14 cellular contexts compared by ENCODE assay signal in genomic region chr11:35076201-35077100, GRCh38.
A peak's percentile ranks its signal among the peaks of the same experiment; 100 is the strongest.
DNase-seq lines count a peak whose midpoint lies in the region; ATAC-seq and TF ChIP-seq lines count a peak whose summit lies in the region.
"Had no signal": no experiment of that assay in that cellular context is flagged by ENCODE, and none has a peak within 500 bp of the region (broad histone marks: within the 10 kb centered on the region; RNA-seq: fewer than 3 reads in every experiment).

No MANE protein-coding gene starts in this region.

- H3K27ac ChIP-seq in OCI-LY3 (ENCODE audit: low read length) = peak overlapping the region; percentile 96
- H3K27ac ChIP-seq: thyroid gland had no signal

- H3K4me3 ChIP-seq in OCI-LY3 (ENCODE audit: low read length) = no peak overlapping the region
- H3K4me3 ChIP-seq: thyroid gland had no signal

- intact Hi-C loops in dendritic cell treated with granulocyte-macrophage colony-stimulating factor and Interleukin-4, amounts not matched to agents 40 ng/mL and 50 ng/mL, for 4 days (cut with micrococcal nuclease) = no loop called here

- H2AFZ ChIP-seq in OCI-LY3 (ENCODE audit: low read depth, low read length) = no peak overlapping the region

- peaks cover 7% of the 10 kb centered on the region for H3K36me3 ChIP-seq in OCI-LY3 (replicated peaks; ENCODE audit: low read depth, low read length)
- H3K36me3 ChIP-seq: thyroid gland had no signal

- no peaks in the 10 kb centered on the region for H3K9me3 ChIP-seq in OCI-LY3 (ENCODE audit: insufficient read depth, low read length)
- H3K9me3 ChIP-seq: thyroid gland had no signal

- peak overlapping the region; percentile 57; the same call in 1 of the 2 replicates for H3K9ac ChIP-seq in OCI-LY3 (ENCODE audit: low read length)

- peak overlapping the region; percentile 37 for H3K27ac Mint-ChIP-seq in T-helper 2 cell treated with Interferon-gamma antibody and Interleukin-4, amounts not matched to agents 5 μg/mL and 100 μg/mL, for 36 hours
- peak overlapping the region; percentile 6 for H3K27ac Mint-ChIP-seq in dendritic cell treated with granulocyte-macrophage colony-stimulating factor and Interleukin-4, amounts not matched to agents 40 ng/mL and 50 ng/mL, for 4 days
- H3K27ac Mint-ChIP-seq in naive thymus-derived CD8-positive, alpha-beta T cell = peak overlapping the region; percentile 43 to 95 (median 83)

- POLR2A ChIA-PET in naive thymus-derived CD8-positive, alpha-beta T cell (lab: Charles Lee) = interaction anchor here (0.7 to 1.8 kb wide), 5 partner anchors 13 to 69 kb away, joined by 3 to 8 read pairs (median 3); no protein-coding TSS in a partner anchor

- no peak for DNase-seq in T-helper 2 cell treated with Interferon-gamma antibody and Interleukin-4, amounts not matched to agents 5 μg/mL and 100 μg/mL, for 36 hours (ENCODE audit: low spot score)
- DNase-seq in T-helper 2 cell (no peak), middle frontal gyrus (ENCODE audit: extremely low spot score, low spot score) (no peak), NCI-H345 treated with DMSO at 0.1 percent for 48 hours (lab: John Stamatoyannopoulos, UW; ENCODE audit: unreplicated experiment) (no peak), hypothalamus (lab: John Stamatoyannopoulos, UW) (no peak)
- no peak for DNase-seq in naive thymus-derived CD8-positive, alpha-beta T cell
- DNase-seq: 8988T, glutamatergic neuron, NCI-H146, NCI-H526 treated with DMSO at 0.1 percent for 48 hours, SHP77 treated with DMSO at 0.1 percent for 48 hours, thyroid gland had no signal

- H3K79me2 ChIP-seq in OCI-LY3 (ENCODE audit: low read length) = peaks cover 13% of the 10 kb centered on the region; the same call in 1 of the 2 replicates

- no peaks in the 10 kb centered on the region for H4K20me1 ChIP-seq in OCI-LY3 (ENCODE audit: insufficient read depth, low read length)

- H3K27me3 Mint-ChIP-seq in T-helper 2 cell treated with Interferon-gamma antibody and Interleukin-4, amounts not matched to agents 5 μg/mL and 100 μg/mL, for 36 hours (ENCODE audit: low read depth) = peaks cover 7% of the 10 kb centered on the region
- H3K27me3 Mint-ChIP-seq in dendritic cell treated with granulocyte-macrophage colony-stimulating factor and Interleukin-4, amounts not matched to agents 40 ng/mL and 50 ng/mL, for 4 days = no peaks in the 10 kb centered on the region
- no peaks in the 10 kb centered on the region for H3K27me3 Mint-ChIP-seq in naive thymus-derived CD8-positive, alpha-beta T cell

- no peaks in the 10 kb centered on the region for H3K27me3 ChIP-seq in OCI-LY3 (ENCODE audit: low read depth, low read length)
- H3K27me3 ChIP-seq: thyroid gland had no signal

- H3K36me3 Mint-ChIP-seq in T-helper 2 cell treated with Interferon-gamma antibody and Interleukin-4, amounts not matched to agents 5 μg/mL and 100 μg/mL, for 36 hours (ENCODE audit: low read depth) = peaks cover 11% of the 10 kb centered on the region
- peaks cover 9% of the 10 kb centered on the region for H3K36me3 Mint-ChIP-seq in dendritic cell treated with granulocyte-macrophage colony-stimulating factor and Interleukin-4, amounts not matched to agents 40 ng/mL and 50 ng/mL, for 4 days (ENCODE audit: low read depth)
- no peaks in the 10 kb centered on the region for H3K36me3 Mint-ChIP-seq in naive thymus-derived CD8-positive, alpha-beta T cell

- H3K4me2 ChIP-seq in OCI-LY3 (ENCODE audit: low read length) = peak overlapping the region; percentile 66

- peaks cover 49% of the 10 kb centered on the region for H3K4me1 Mint-ChIP-seq in T-helper 2 cell treated with Interferon-gamma antibody and Interleukin-4, amounts not matched to agents 5 μg/mL and 100 μg/mL, for 36 hours (ENCODE audit: low read depth)
- peaks cover 35% of the 10 kb centered on the region for H3K4me1 Mint-ChIP-seq in dendritic cell treated with granulocyte-macrophage colony-stimulating factor and Interleukin-4, amounts not matched to agents 40 ng/mL and 50 ng/mL, for 4 days (ENCODE audit: low read depth)
- peaks cover 39 to 79% (median 69%) of the 10 kb centered on the region in 4 donors for H3K4me1 Mint-ChIP-seq in naive thymus-derived CD8-positive, alpha-beta T cell

- peaks cover 75% of the 10 kb centered on the region for H3K4me1 ChIP-seq in OCI-LY3 (ENCODE audit: low read length)
- H3K4me1 ChIP-seq: thyroid gland had no signal

- no peak for ATAC-seq in naive thymus-derived CD8-positive, alpha-beta T cell

- TF ChIP-seq CTCF in OCI-LY3 (IDR thresholded peaks at IDR 0.05; ENCODE audit: low read depth, low read length) = no peak

- H3K9me3 Mint-ChIP-seq in T-helper 2 cell treated with Interferon-gamma antibody and Interleukin-4, amounts not matched to agents 5 μg/mL and 100 μg/mL, for 36 hours = no peaks in the 10 kb centered on the region
- H3K9me3 Mint-ChIP-seq in dendritic cell treated with granulocyte-macrophage colony-stimulating factor and Interleukin-4, amounts not matched to agents 40 ng/mL and 50 ng/mL, for 4 days = peaks cover 30% of the 10 kb centered on the region
- H3K9me3 Mint-ChIP-seq in naive thymus-derived CD8-positive, alpha-beta T cell = no peaks in the 10 kb centered on the region

- peak overlapping the region; percentile 43 for H3K4me3 Mint-ChIP-seq in T-helper 2 cell treated with Interferon-gamma antibody and Interleukin-4, amounts not matched to agents 5 μg/mL and 100 μg/mL, for 36 hours
- no peak overlapping the region for H3K4me3 Mint-ChIP-seq in dendritic cell treated with granulocyte-macrophage colony-stimulating factor and Interleukin-4, amounts not matched to agents 40 ng/mL and 50 ng/mL, for 4 days
- H3K4me3 Mint-ChIP-seq in naive thymus-derived CD8-positive, alpha-beta T cell = peak overlapping the region in 9 of 10 donors; percentile 12 to 66 (median 35)

Comparison
In these comparisons a context has a peak if more than half of its experiments do, and no peak if none do; other contexts are left out.
1. H3K27ac Mint-ChIP-seq: peak in every context shown above with its lines; median percentile 83 in naive thymus-derived CD8-positive, alpha-beta T cell; 37 in T-helper 2 cell treated with Interferon-gamma antibody and Interleukin-4, amounts not matched to agents 5 μg/mL and 100 μg/mL, for 36 hours; 6 in dendritic cell treated with granulocyte-macrophage colony-stimulating factor and Interleukin-4, amounts not matched to agents 40 ng/mL and 50 ng/mL, for 4 days.